ENCODE assay signal across 24 cellular contexts in genomic region chr11:118511576-118511975, GRCh38. TPM values are rescaled to one million over a fixed set of nuclear protein-coding genes. Genes with fewer than 3 reads are reported as not detected.
"Had no signal": no experiment of that assay in that cellular context is flagged by ENCODE, and none has a peak within 500 bp of the region (broad histone marks: within the 10 kb centered on the region; RNA-seq: fewer than 3 reads in every experiment).

No MANE protein-coding gene starts in this region.

- H3K4me1 Mint-ChIP-seq: mesothelial cell of epicardium, nephron, neural progenitor cell had no signal

- H3K27ac Mint-ChIP-seq: mesothelial cell of epicardium, nephron, neural progenitor cell had no signal

- ATAC-seq: left lobe of liver; mucosa of descending colon; sciatic nerve; stimulated activated effector memory CD8-positive, alpha-beta T cell treated with anti-CD3 and anti-CD28 coated beads, Interleukin-12 subunit alpha, Interleukin-12 subunit beta, amount 100 ng/mL, for 72 hours had no signal

- H3K27me3 ChIP-seq: dorsolateral prefrontal cortex, neural progenitor cell, stomach, thyroid gland had no signal

- H3K4me3 Mint-ChIP-seq: mesothelial cell of epicardium; naive B cell; nephron; neural progenitor cell; stimulated activated effector memory CD8-positive, alpha-beta T cell treated with anti-CD3 and anti-CD28 coated beads, Interleukin-12 subunit alpha, Interleukin-12 subunit beta, amount 100 ng/mL, for 72 hours had no signal

- H3K9ac ChIP-seq: neural progenitor cell, parathyroid adenoma had no signal

- H3K79me2 ChIP-seq: parathyroid adenoma had no signal

- H3K27me3 Mint-ChIP-seq: naive B cell, progenitor cell of endocrine pancreas had no signal

- H3K27ac ChIP-seq: parathyroid adenoma, stomach, thyroid gland had no signal

- DNase-seq: dorsolateral prefrontal cortex; effector CD4-positive, alpha-beta T cell; hypothalamus; kidney; mesenchymal stem cell; mucosa of descending colon; naive B cell; stimulated activated CD4-positive, alpha-beta T cell treated with anti-CD3 and anti-CD28 coated beads, Interleukin-12 subunit alpha, Interleukin-12 subunit beta, amount 100 ng/mL, for 4 hours; stimulated activated CD4-positive, alpha-beta T cell treated with anti-CD3 and anti-CD28 coated beads, Interleukin-1b, Interleukin-23, amount 100 ng/mL, for 48 hours; stimulated activated CD4-positive, alpha-beta T cell treated with anti-CD3 and anti-CD28 coated beads, Interleukin-4, amount 100 ng/mL, for 1 hour; stimulated activated naive CD4-positive, alpha-beta T cell treated with Interleukin-2 at 50 U/mL for 16 hours; stomach; thyroid gland; trophoblast cell had no signal

- H3K4me2 ChIP-seq: neural progenitor cell, smooth muscle cell had no signal

- H3K4me3 ChIP-seq: dorsolateral prefrontal cortex, lung, mucosa of descending colon, neural progenitor cell, smooth muscle cell, stomach, thyroid gland had no signal

- H3K9me3 Mint-ChIP-seq: mesothelial cell of epicardium; naive B cell; nephron; neural progenitor cell; stimulated activated effector memory CD8-positive, alpha-beta T cell treated with anti-CD3 and anti-CD28 coated beads, Interleukin-12 subunit alpha, Interleukin-12 subunit beta, amount 100 ng/mL, for 72 hours had no signal

- H3K9me3 ChIP-seq: mucosa of descending colon, stomach, thyroid gland had no signal

- H2AFZ ChIP-seq: neural progenitor cell, parathyroid adenoma had no signal

- H3K4me1 ChIP-seq: neural progenitor cell, parathyroid adenoma, stomach, thyroid gland had no signal

RNA-seq across cellular contexts. Expression of gene TTC36, which starts 15.7 kb away (rescaled TPM):
- total RNA-seq: smooth muscle cell had no signal
